Comparison of ENCODE assay signal across 10 cellular contexts in the genomic region with DNA sequence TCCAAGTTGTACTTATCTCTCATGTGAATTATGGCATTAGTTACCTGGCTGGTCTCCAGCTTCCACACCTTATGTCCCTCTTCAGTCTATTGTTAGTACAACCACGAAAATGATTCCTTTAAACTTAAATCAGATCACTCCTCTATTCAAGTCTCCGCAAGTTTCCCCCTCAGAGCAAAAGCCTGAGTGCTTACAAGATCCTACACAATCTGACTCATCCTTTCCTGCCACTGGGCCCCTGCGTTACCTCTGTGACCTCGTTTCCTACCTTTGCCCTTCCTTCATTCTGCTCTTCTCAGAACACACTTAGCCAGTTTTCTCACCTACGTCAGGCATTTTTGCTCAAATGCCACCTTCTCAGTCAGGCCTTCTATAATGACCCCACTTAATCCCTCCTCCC. TPM values are rescaled to one million over a fixed set of nuclear protein-coding genes. Genes with fewer than 3 reads are reported as not detected.
A peak's percentile ranks its signal among the peaks of the same experiment; 100 is the strongest.
DNase-seq lines count a peak whose midpoint lies in the region; ATAC-seq and TF ChIP-seq lines count a peak whose summit lies in the region.
"Had no signal": no experiment of that assay in that cellular context is flagged by ENCODE, and none has a peak within 500 bp of the region (broad histone marks: within the 10 kb centered on the region; RNA-seq: fewer than 3 reads in every experiment).

No MANE protein-coding gene starts in this region.

- peaks cover 3% of the 10 kb centered on the region for H3K27me3 Mint-ChIP-seq in activated T-cell treated with anti-CD3 and anti-CD28 coated beads, Interleukin-2, amount 50 U/mL, for 4 hours (ENCODE audit: low read depth)

- peak; percentile 2 to 18 for DNase-seq in activated CD8-positive, alpha-beta memory T cell treated with anti-CD3 and anti-CD28 coated beads for 4 hours (ENCODE audit: low read depth in 2 of 2)
- DNase-seq in activated CD8-positive, alpha-beta memory T cell treated with anti-CD3 and anti-CD28 coated beads, Interleukin-2, amount 50 U/mL, for 48 hours, result no peak
- DNase-seq in activated T-cell treated with anti-CD3 and anti-CD28 coated beads, Interleukin-2, amount 50 U/mL, for 4 hours, result peak; percentile 25
- DNase-seq in glomerular visceral epithelial cell (ENCODE audit: extremely low spot score) (peak; percentile 18), lower leg skin (ENCODE audit: low spot score in 2 of 2) (no peak), foreskin fibroblast (no peak)
- peak; percentile 48 for DNase-seq in stimulated activated CD8-positive, alpha-beta memory T cell treated with anti-CD3 and anti-CD28 coated beads, Interleukin-4, amount 100 ng/mL, for 48 hours
- DNase-seq: NCI-H1694 treated with DMSO at 0.1 percent for 48 hours had no signal

- H3K4me1 Mint-ChIP-seq in activated T-cell treated with anti-CD3 and anti-CD28 coated beads, Interleukin-2, amount 50 U/mL, for 4 hours (ENCODE audit: low read depth), result peaks cover 9% of the 10 kb centered on the region

- intact Hi-C loops in lower leg skin (cut with DNase I; ENCODE audit: low total_unique reads), result no loop called here

- H3K4me3 Mint-ChIP-seq in activated T-cell treated with anti-CD3 and anti-CD28 coated beads, Interleukin-2, amount 50 U/mL, for 4 hours, result no peak overlapping the region

- H3K4me3 ChIP-seq in lower leg skin (ENCODE audit: low read depth, poor library complexity, severe bottlenecking), result no peak overlapping the region
- no peak overlapping the region for H3K4me3 ChIP-seq in foreskin fibroblast (ENCODE audit: low read depth in 1 of 2, low read length in 2 of 2)
- H3K4me3 ChIP-seq: A549 had no signal

- H3K36me3 Mint-ChIP-seq in activated T-cell treated with anti-CD3 and anti-CD28 coated beads, Interleukin-2, amount 50 U/mL, for 4 hours (ENCODE audit: insufficient read depth), result no peaks in the 10 kb centered on the region

- WGBS in lower leg skin, 2 donors, result 52 to 62% methylated on average over 5 of the region's 5 CpGs

- TF ChIP-seq CTCF in lower leg skin (IDR thresholded peaks at IDR 0.05), result no peak
- no peak for TF ChIP-seq CTCF in foreskin fibroblast (IDR thresholded peaks at IDR 0.05; ENCODE audit: low read depth, low read length)

- peak; percentile 88 to 95 for ATAC-seq in activated T-cell treated with anti-CD3 and anti-CD28 coated beads, Interleukin-2, amount 50 U/mL, for 4 hours
- ATAC-seq in HG03521 (IDR thresholded peaks at IDR 0.05; ENCODE audit: unreplicated experiment), result no peak
- ATAC-seq: A549 had no signal

- no peaks in the 10 kb centered on the region for H3K9me3 Mint-ChIP-seq in activated T-cell treated with anti-CD3 and anti-CD28 coated beads, Interleukin-2, amount 50 U/mL, for 4 hours

- no peak for TF ChIP-seq POLR2A in lower leg skin (IDR thresholded peaks at IDR 0.05)

RNA-seq across cellular contexts. Expression of gene GLIS3, which starts 45.1 kb away (rescaled TPM):
- 1 to 10 TPM; 1.7 to 4.7 (median 2.9) TPM for total RNA-seq in activated T-cell treated with anti-CD3 and anti-CD28 coated beads, Interleukin-2, amount 50 U/mL, for 4 hours
- 1 to 10 TPM; 1.8 to 3.1 (median 2.6) TPM for total RNA-seq in lower leg skin

Comparison
In these comparisons a context has a peak if more than half of its experiments do, and no peak if none do; other contexts are left out.
1. DNase-seq: peak in activated CD8-positive, alpha-beta memory T cell treated with anti-CD3 and anti-CD28 coated beads for 4 hours (2 of 2), activated T-cell treated with anti-CD3 and anti-CD28 coated beads, Interleukin-2, amount 50 U/mL, for 4 hours (single experiment), glomerular visceral epithelial cell (single experiment) and stimulated activated CD8-positive, alpha-beta memory T cell treated with anti-CD3 and anti-CD28 coated beads, Interleukin-4, amount 100 ng/mL, for 48 hours (single experiment); none in activated CD8-positive, alpha-beta memory T cell treated with anti-CD3 and anti-CD28 coated beads, Interleukin-2, amount 50 U/mL, for 48 hours (single experiment), lower leg skin (0 of 2) and foreskin fibroblast (0 of 2).